ENCODE assay signal across 1 cellular context in the genomic region with DNA sequence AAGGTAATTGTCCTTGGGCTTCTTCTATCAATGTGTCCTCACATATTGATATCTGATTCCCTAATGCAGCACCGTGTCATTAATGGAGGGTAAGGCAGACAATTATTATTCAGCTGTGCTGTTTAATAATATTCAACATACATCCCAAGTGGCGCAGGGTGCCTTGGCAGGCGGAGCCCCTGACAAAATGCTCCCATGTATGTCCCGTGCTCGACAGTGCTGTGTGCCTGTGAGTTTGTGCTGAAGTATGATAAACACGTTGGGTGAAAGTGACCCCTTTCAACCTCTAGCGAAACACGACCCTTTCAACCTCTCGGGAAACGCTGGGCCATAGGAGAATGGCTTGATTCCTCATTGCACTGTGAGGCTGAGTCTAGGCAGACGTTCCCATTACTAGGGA.
TF ChIP-seq lines count a peak whose summit lies in the region.

No MANE protein-coding gene starts in this region.

TF ChIP-seq in SK-N-SH treated with all-trans-retinoic acid at 6 μM for 48 hours, 23 proteins besides CTCF, POLR2A, EP300 and RAD21:
- TF ChIP-seq, protein P1, sequence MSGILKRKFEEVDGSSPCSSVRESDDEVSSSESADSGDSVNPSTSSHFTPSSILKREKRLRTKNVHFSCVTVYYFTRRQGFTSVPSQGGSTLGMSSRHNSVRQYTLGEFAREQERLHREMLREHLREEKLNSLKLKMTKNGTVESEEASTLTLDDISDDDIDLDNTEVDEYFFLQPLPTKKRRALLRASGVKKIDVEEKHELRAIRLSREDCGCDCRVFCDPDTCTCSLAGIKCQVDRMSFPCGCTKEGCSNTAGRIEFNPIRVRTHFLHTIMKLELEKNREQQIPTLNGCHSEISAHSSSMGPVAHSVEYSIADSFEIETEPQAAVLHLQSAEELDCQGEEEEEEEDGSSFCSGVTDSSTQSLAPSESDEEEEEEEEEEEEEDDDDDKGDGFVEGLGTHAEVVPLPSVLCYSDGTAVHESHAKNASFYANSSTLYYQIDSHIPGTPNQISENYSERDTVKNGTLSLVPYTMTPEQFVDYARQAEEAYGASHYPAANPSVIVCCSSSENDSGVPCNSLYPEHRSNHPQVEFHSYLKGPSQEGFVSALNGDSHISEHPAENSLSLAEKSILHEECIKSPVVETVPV (CRISPR knock-in tag; IDR thresholded peaks at IDR 0.05), result no peak
- TF ChIP-seq TOX (CRISPR knock-in tag; IDR thresholded peaks at IDR 0.05; ENCODE audit: borderline replicate concordance) (no peak), ZFP30 (CRISPR knock-in tag; IDR thresholded peaks at IDR 0.05) (no peak)
